7 cellular contexts compared by ENCODE assay signal in the genomic region with DNA sequence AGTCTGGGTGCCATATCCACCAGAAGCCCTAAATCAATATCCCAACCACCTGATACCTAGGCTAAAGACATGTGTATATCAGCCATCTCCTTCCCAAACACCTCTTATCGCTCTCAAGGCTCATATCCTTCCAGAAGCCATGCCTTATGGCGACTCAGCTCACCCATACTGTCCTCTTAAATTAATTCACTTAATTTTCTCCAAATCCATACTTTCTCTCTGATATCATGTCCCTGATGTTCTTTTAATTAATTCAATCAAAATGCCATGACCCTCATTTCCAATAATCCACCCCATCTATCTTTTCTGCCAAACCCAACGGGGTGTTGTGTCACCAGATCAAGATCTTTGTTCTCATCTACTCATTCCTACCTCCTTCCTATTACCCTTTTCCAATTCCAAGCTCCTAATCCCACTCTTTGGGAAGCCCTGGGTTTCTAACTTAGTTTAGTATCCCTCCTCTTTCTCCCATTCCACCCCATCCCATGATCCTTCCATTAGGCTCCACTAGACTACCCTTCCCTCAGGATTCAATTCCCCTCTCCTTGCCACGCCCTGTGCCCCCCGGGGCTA. TPM values are rescaled to one million over a fixed set of nuclear protein-coding genes. Genes with fewer than 3 reads are reported as not detected.
DNase-seq lines count a peak whose midpoint lies in the region; ATAC-seq lines count a peak whose summit lies in the region.

No MANE protein-coding gene starts in this region.

- H3K4me3 Mint-ChIP-seq in activated T-helper 1 cell treated with anti-CD3 and anti-CD28 coated beads, Interleukin-12 subunit alpha, Interleukin-12 subunit beta, Interleukin-2, Interleukin-4 antibody, amounts not matched to agents 30 ng/mL and 10 ng/mL and 1 ng/mL, durations not matched to agents 14 hours and 24 hours and 36 hours: peak overlapping the region; percentile 99
- peak overlapping the region; percentile 95 to 97 for H3K4me3 Mint-ChIP-seq in stimulated activated naive CD8-positive, alpha-beta T cell treated with anti-CD3 and anti-CD28 coated beads, Interleukin-15, amount 100 ng/mL, for 72 hours

- peaks cover 20% of the 10 kb centered on the region for H3K4me1 ChIP-seq in HUES48 (ENCODE audit: control insufficient read depth, insufficient read depth, low read length)

- no peaks in the 10 kb centered on the region for H3K36me3 ChIP-seq in HUES48 (ENCODE audit: control insufficient read depth, insufficient read depth, low read length)

- H3K27ac Mint-ChIP-seq in activated T-helper 1 cell treated with anti-CD3 and anti-CD28 coated beads, Interleukin-12 subunit alpha, Interleukin-12 subunit beta, Interleukin-2, Interleukin-4 antibody, amounts not matched to agents 30 ng/mL and 10 ng/mL and 1 ng/mL, durations not matched to agents 14 hours and 24 hours and 36 hours: peak overlapping the region; percentile 89
- peak overlapping the region; percentile 99 for H3K27ac Mint-ChIP-seq in stimulated activated naive CD8-positive, alpha-beta T cell treated with anti-CD3 and anti-CD28 coated beads, Interleukin-15, amount 100 ng/mL, for 72 hours

- peak overlapping the region; percentile 98 for H3K27ac ChIP-seq in HUES48 (ENCODE audit: low read depth, low read length)

- no peak for DNase-seq in activated T-helper 1 cell treated with anti-CD3 and anti-CD28 coated beads, Interleukin-12 subunit alpha, Interleukin-12 subunit beta, Interleukin-2, Interleukin-4 antibody, amounts not matched to agents 30 ng/mL and 10 ng/mL and 1 ng/mL, durations not matched to agents 14 hours and 24 hours and 36 hours (ENCODE audit: low spot score)
- DNase-seq in stimulated activated naive CD8-positive, alpha-beta T cell treated with anti-CD3 and anti-CD28 coated beads, Interleukin-15, amount 100 ng/mL, for 72 hours: no peak
- DNase-seq in NCI-H128 (lab: John Stamatoyannopoulos, UW; ENCODE audit: unreplicated experiment): no peak
- no peak for DNase-seq in stimulated activated CD4-positive, alpha-beta T cell treated with anti-CD3 and anti-CD28 coated beads, Interleukin-4, amount 100 ng/mL, for 24 hours

- H3K9ac ChIP-seq in HUES48 (ENCODE audit: low read depth, low read length): no peak overlapping the region

- no peaks in the 10 kb centered on the region for H3K27me3 Mint-ChIP-seq in activated T-helper 1 cell treated with anti-CD3 and anti-CD28 coated beads, Interleukin-12 subunit alpha, Interleukin-12 subunit beta, Interleukin-2, Interleukin-4 antibody, amounts not matched to agents 30 ng/mL and 10 ng/mL and 1 ng/mL, durations not matched to agents 14 hours and 24 hours and 36 hours (ENCODE audit: insufficient read depth)
- no peaks in the 10 kb centered on the region for H3K27me3 Mint-ChIP-seq in stimulated activated naive CD8-positive, alpha-beta T cell treated with anti-CD3 and anti-CD28 coated beads, Interleukin-15, amount 100 ng/mL, for 72 hours

- peak overlapping the region; percentile 81 for H3K4me3 ChIP-seq in HUES48 (ENCODE audit: low read depth, low read length)
- peak overlapping the region; percentile 53 for H3K4me3 ChIP-seq in iPS-18c (ENCODE audit: insufficient read depth, low read depth, low read length)

- no peak for ATAC-seq in stimulated activated naive CD8-positive, alpha-beta T cell treated with anti-CD3 and anti-CD28 coated beads, Interleukin-15, amount 100 ng/mL, for 72 hours
- ATAC-seq in HG03135 (IDR thresholded peaks at IDR 0.05; ENCODE audit: unreplicated experiment): no peak

- no peaks in the 10 kb centered on the region for H3K9me3 Mint-ChIP-seq in activated T-helper 1 cell treated with anti-CD3 and anti-CD28 coated beads, Interleukin-12 subunit alpha, Interleukin-12 subunit beta, Interleukin-2, Interleukin-4 antibody, amounts not matched to agents 30 ng/mL and 10 ng/mL and 1 ng/mL, durations not matched to agents 14 hours and 24 hours and 36 hours
- no peaks in the 10 kb centered on the region for H3K9me3 Mint-ChIP-seq in stimulated activated naive CD8-positive, alpha-beta T cell treated with anti-CD3 and anti-CD28 coated beads, Interleukin-15, amount 100 ng/mL, for 72 hours

- H3K36me3 Mint-ChIP-seq in activated T-helper 1 cell treated with anti-CD3 and anti-CD28 coated beads, Interleukin-12 subunit alpha, Interleukin-12 subunit beta, Interleukin-2, Interleukin-4 antibody, amounts not matched to agents 30 ng/mL and 10 ng/mL and 1 ng/mL, durations not matched to agents 14 hours and 24 hours and 36 hours (ENCODE audit: low read depth): peaks cover 11% of the 10 kb centered on the region

- intact Hi-C loops in activated T-helper 1 cell treated with anti-CD3 and anti-CD28 coated beads, Interleukin-12 subunit alpha, Interleukin-12 subunit beta, Interleukin-2, Interleukin-4 antibody, amounts not matched to agents 30 ng/mL and 10 ng/mL and 1 ng/mL, durations not matched to agents 14 hours and 24 hours and 36 hours (cut with micrococcal nuclease): loop anchor here (5.0 kb wide), 2 partner anchors 243 to 403 kb away; a partner anchor contains a TSS

- H3K27me3 ChIP-seq in HUES48 (ENCODE audit: control insufficient read depth, insufficient read depth, low read length): no peaks in the 10 kb centered on the region

- H3K9me3 ChIP-seq in HUES48 (ENCODE audit: control insufficient read depth, insufficient read depth, low read length) (no peaks in the 10 kb centered on the region), iPS-18c (ENCODE audit: control insufficient read depth, insufficient read depth, low read length) (no peaks in the 10 kb centered on the region)

- H3K4me1 Mint-ChIP-seq in activated T-helper 1 cell treated with anti-CD3 and anti-CD28 coated beads, Interleukin-12 subunit alpha, Interleukin-12 subunit beta, Interleukin-2, Interleukin-4 antibody, amounts not matched to agents 30 ng/mL and 10 ng/mL and 1 ng/mL, durations not matched to agents 14 hours and 24 hours and 36 hours (ENCODE audit: low read depth): peaks cover 36% of the 10 kb centered on the region
- H3K4me1 Mint-ChIP-seq in stimulated activated naive CD8-positive, alpha-beta T cell treated with anti-CD3 and anti-CD28 coated beads, Interleukin-15, amount 100 ng/mL, for 72 hours: peaks cover 43% of the 10 kb centered on the region

RNA-seq across cellular contexts. Expression of a gene that starts 0.7 kb away (rescaled TPM):
- total RNA-seq in activated T-helper 1 cell treated with anti-CD3 and anti-CD28 coated beads, Interleukin-12 subunit alpha, Interleukin-12 subunit beta, Interleukin-2, Interleukin-4 antibody, amounts not matched to agents 30 ng/mL and 10 ng/mL and 1 ng/mL, durations not matched to agents 14 hours and 24 hours and 36 hours: 21.5 and 25.9 TPM in 2 replicates

RNA-seq across cellular contexts. Expression of a gene that starts 50.4 kb away (rescaled TPM):
- total RNA-seq in activated T-helper 1 cell treated with anti-CD3 and anti-CD28 coated beads, Interleukin-12 subunit alpha, Interleukin-12 subunit beta, Interleukin-2, Interleukin-4 antibody, amounts not matched to agents 30 ng/mL and 10 ng/mL and 1 ng/mL, durations not matched to agents 14 hours and 24 hours and 36 hours: 363 and 383 TPM in 2 replicates
